Comparison of ENCODE assay signal across 22 cellular contexts in the genomic region with DNA sequence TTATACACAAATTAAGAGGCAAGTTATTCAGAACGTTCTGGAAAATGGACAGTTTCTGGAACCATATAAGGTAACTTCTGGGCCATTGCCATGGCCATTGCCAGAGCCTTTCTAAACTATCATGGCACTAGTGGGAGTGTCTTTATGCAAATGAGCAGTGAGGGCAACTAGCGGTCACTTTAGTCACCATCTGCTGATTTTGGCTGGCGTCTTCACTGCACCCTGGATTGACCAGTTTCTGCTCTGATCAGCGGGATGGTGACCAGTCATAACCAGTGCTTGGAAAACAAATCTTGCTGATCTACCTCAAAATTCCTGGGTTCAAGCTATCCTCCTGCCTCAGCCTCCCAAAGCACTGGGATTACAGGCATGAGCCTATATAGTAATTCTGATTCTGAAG. TPM values are rescaled to one million over a fixed set of nuclear protein-coding genes. Genes with fewer than 3 reads are reported as not detected.
DNase-seq lines count a peak whose midpoint lies in the region; ATAC-seq and TF ChIP-seq lines count a peak whose summit lies in the region.
"Had no signal": no experiment of that assay in that cellular context is flagged by ENCODE, and none has a peak within 500 bp of the region (broad histone marks: within the 10 kb centered on the region; RNA-seq: fewer than 3 reads in every experiment).

No MANE protein-coding gene starts in this region.

- POLR2A ChIA-PET in SK-N-SH (lab: Yijun Ruan, JAX): no interaction called here

- H3K27ac ChIP-seq in SK-N-SH (ENCODE audit: low read depth in 2 of 2, low read length in 1 of 2) (no peak overlapping the region), fibroblast of lung (ENCODE audit: insufficient read depth, low read length) (no peak overlapping the region)
- H3K27ac ChIP-seq: left ventricle myocardium inferior, transverse colon had no signal

- no peaks in the 10 kb centered on the region for H3K4me1 Mint-ChIP-seq in activated naive CD4-positive, alpha-beta T cell treated with anti-CD3 and anti-CD28 coated beads for 36 hours (ENCODE audit: low read depth)
- H3K4me1 Mint-ChIP-seq: activated naive CD8-positive, alpha-beta T cell treated with anti-CD3 and anti-CD28 coated beads, Interleukin-2, amount 50 U/mL, for 24 hours; H9 had no signal

- H3K4me1 ChIP-seq in SK-N-SH (ENCODE audit: control insufficient read depth in 1 of 2, insufficient read depth in 2 of 2, low read depth in 1 of 2, low read length in 1 of 2) (no peaks in the 10 kb centered on the region; a peak in 1 of 4 replicates), fibroblast of lung (ENCODE audit: control insufficient read depth, extremely low read depth, insufficient read depth, low read length) (no peaks in the 10 kb centered on the region)
- H3K4me1 ChIP-seq: left ventricle myocardium inferior, transverse colon had no signal

- TF ChIP-seq RAD21 in SK-N-SH (IDR thresholded peaks at IDR 0.05; ENCODE audit: low read length): no peak

- no peak overlapping the region for H3K4me2 ChIP-seq in SK-N-SH
- H3K4me2 ChIP-seq in fibroblast of lung (ENCODE audit: extremely low read depth, insufficient read depth, low read length): no peak overlapping the region

- CTCF ChIA-PET in SK-N-SH (lab: Yijun Ruan, JAX): no interaction called here
- CTCF ChIA-PET in activated naive CD4-positive, alpha-beta T cell treated with anti-CD3 and anti-CD28 coated beads for 36 hours (lab: Charles Lee): interaction anchor here (1.1 kb wide), 1 partner anchor 50 kb away, joined by 3 read pairs; no protein-coding TSS in a partner anchor

- intact Hi-C loops in activated naive CD4-positive, alpha-beta T cell treated with anti-CD3 and anti-CD28 coated beads for 36 hours (cut with micrococcal nuclease): no loop called here

- H3K79me2 ChIP-seq in SK-N-SH (ENCODE audit: insufficient read depth): no peaks in the 10 kb centered on the region
- no peaks in the 10 kb centered on the region for H3K79me2 ChIP-seq in fibroblast of lung (ENCODE audit: control insufficient read depth, insufficient read depth, low read length)

- H3K27me3 Mint-ChIP-seq in activated naive CD4-positive, alpha-beta T cell treated with anti-CD3 and anti-CD28 coated beads for 36 hours (ENCODE audit: low read depth): no peaks in the 10 kb centered on the region
- H3K27me3 Mint-ChIP-seq: activated CD4-positive, alpha-beta memory T cell treated with anti-CD3 and anti-CD28 coated beads for 36 hours; activated naive CD8-positive, alpha-beta T cell treated with anti-CD3 and anti-CD28 coated beads, Interleukin-2, amount 50 U/mL, for 24 hours; CD4-positive, alpha-beta T cell had no signal

- H3F3A ChIP-seq in SK-N-SH (replicated peaks; ENCODE audit: insufficient read depth): no peaks in the 10 kb centered on the region

- no peak for TF ChIP-seq EP300 in SK-N-SH (IDR thresholded peaks at IDR 0.05; ENCODE audit: borderline replicate concordance in 1 of 2, low read depth in 1 of 2, low read length in 1 of 2)

- H3K9ac ChIP-seq in SK-N-SH (no peak overlapping the region), fibroblast of lung (ENCODE audit: insufficient read depth, low read length) (no peak overlapping the region)

- DNase-seq in SK-N-SH (no peak), RPMI7951 (ENCODE audit: low read depth) (peak; percentile 81), fibroblast of lung (ENCODE audit: low read depth in 2 of 2) (peak; percentile 61 to 73), hepatic stellate cell (ENCODE audit: low spot score) (no peak), NCI-H2029 treated with DMSO at 0.1 percent for 48 hours (lab: John Stamatoyannopoulos, UW) (no peak)
- DNase-seq in activated naive CD4-positive, alpha-beta T cell treated with anti-CD3 and anti-CD28 coated beads for 36 hours: no peak
- DNase-seq: 8988T; activated CD4-positive, alpha-beta memory T cell treated with anti-CD3 and anti-CD28 coated beads for 36 hours; activated naive CD8-positive, alpha-beta T cell treated with anti-CD3 and anti-CD28 coated beads, Interleukin-2, amount 50 U/mL, for 24 hours; activated T-cell treated with anti-CD3 and anti-CD28 coated beads, Interleukin-2, amount 50 U/mL, for 4 hours; CD4-positive, alpha-beta T cell; cerebellar nuclear complex; H9; left ventricle myocardium inferior; NCI-H1048; stimulated activated CD4-positive, alpha-beta T cell treated with anti-CD3 and anti-CD28 coated beads, Interleukin-4, amount 100 ng/mL, for 1 hour; stimulated activated CD8-positive, alpha-beta memory T cell treated with anti-CD3 and anti-CD28 coated beads, Interleukin-4, amount 100 ng/mL, for 48 hours; SW 1271; transverse colon had no signal

- no peak overlapping the region for H3K27ac Mint-ChIP-seq in activated naive CD4-positive, alpha-beta T cell treated with anti-CD3 and anti-CD28 coated beads for 36 hours
- H3K27ac Mint-ChIP-seq: activated CD4-positive, alpha-beta memory T cell treated with anti-CD3 and anti-CD28 coated beads for 36 hours; activated naive CD8-positive, alpha-beta T cell treated with anti-CD3 and anti-CD28 coated beads, Interleukin-2, amount 50 U/mL, for 24 hours; CD4-positive, alpha-beta T cell had no signal

- H3K36me3 ChIP-seq in SK-N-SH (replicated peaks in 1 of 2; ENCODE audit: control insufficient read depth in 1 of 2, insufficient read depth in 2 of 2, low read length in 1 of 2) (no peaks in the 10 kb centered on the region), fibroblast of lung (ENCODE audit: control insufficient read depth, insufficient read depth, low read length) (no peaks in the 10 kb centered on the region)
- H3K36me3 ChIP-seq: left ventricle myocardium inferior, transverse colon had no signal

- H4K20me1 ChIP-seq in SK-N-SH (ENCODE audit: insufficient read depth) (no peaks in the 10 kb centered on the region), fibroblast of lung (ENCODE audit: control insufficient read depth, extremely low read depth, insufficient read depth, low read length) (no peaks in the 10 kb centered on the region)

- TF ChIP-seq CTCF in SK-N-SH (IDR thresholded peaks at IDR 0.05) (no peak), fibroblast of lung (conservative IDR thresholded peaks at IDR 0.05 in 1 of 2, IDR thresholded peaks at IDR 0.05 in 1 of 2; ENCODE audit: low read depth in 1 of 2, low read length in 2 of 2) (no peak)

- 49% methylated on average over 4 of the region's 4 CpGs for WGBS in SK-N-SH (ENCODE audit: low lambda C conversion rate)

- H3K4me3 ChIP-seq in SK-N-SH (ENCODE audit: low read depth in 2 of 2, low read length in 1 of 2) (no peak overlapping the region), fibroblast of lung (replicated peaks in 1 of 4; ENCODE audit: control extremely low read depth in 1 of 4, insufficient read depth in 1 of 4, low read depth in 3 of 4, low read length in 4 of 4) (no peak overlapping the region)
- H3K4me3 ChIP-seq: left ventricle myocardium inferior, transverse colon had no signal

- no peaks in the 10 kb centered on the region for H3K36me3 Mint-ChIP-seq in activated naive CD4-positive, alpha-beta T cell treated with anti-CD3 and anti-CD28 coated beads for 36 hours (ENCODE audit: low read depth)
- H3K36me3 Mint-ChIP-seq: activated CD4-positive, alpha-beta memory T cell treated with anti-CD3 and anti-CD28 coated beads for 36 hours had no signal

- no peak overlapping the region for H2AFZ ChIP-seq in SK-N-SH (ENCODE audit: low read depth)
- H2AFZ ChIP-seq in fibroblast of lung (ENCODE audit: low read length): no peak overlapping the region

- ATAC-seq in SK-N-SH treated with all-trans-retinoic acid at 6 μM for 48 hours (peak; percentile 47; the same call in 1 of the 3 replicates), GM19395 (IDR thresholded peaks at IDR 0.05; ENCODE audit: unreplicated experiment) (no peak)
- ATAC-seq: activated naive CD8-positive, alpha-beta T cell treated with anti-CD3 and anti-CD28 coated beads, Interleukin-2, amount 50 U/mL, for 24 hours; activated T-cell treated with anti-CD3 and anti-CD28 coated beads, Interleukin-2, amount 50 U/mL, for 4 hours; Panc1 had no signal

- H3K9me3 Mint-ChIP-seq in activated naive CD4-positive, alpha-beta T cell treated with anti-CD3 and anti-CD28 coated beads for 36 hours: no peaks in the 10 kb centered on the region
- H3K9me3 Mint-ChIP-seq: activated CD4-positive, alpha-beta memory T cell treated with anti-CD3 and anti-CD28 coated beads for 36 hours; CD4-positive, alpha-beta T cell had no signal

- no peaks in the 10 kb centered on the region for H3K9me2 ChIP-seq in SK-N-SH

- H3K27me3 ChIP-seq in SK-N-SH (ENCODE audit: insufficient read depth) (no peaks in the 10 kb centered on the region), fibroblast of lung (ENCODE audit: control insufficient read depth, insufficient read depth, low read length) (no peaks in the 10 kb centered on the region)
- H3K27me3 ChIP-seq: transverse colon had no signal

- H3K9me3 ChIP-seq in SK-N-SH (no peaks in the 10 kb centered on the region), fibroblast of lung (ENCODE audit: control insufficient read depth, insufficient read depth, low read depth, low read length) (no peaks in the 10 kb centered on the region)
- H3K9me3 ChIP-seq: left ventricle myocardium inferior, transverse colon had no signal

- H3K4me3 Mint-ChIP-seq in activated naive CD4-positive, alpha-beta T cell treated with anti-CD3 and anti-CD28 coated beads for 36 hours: no peak overlapping the region
- H3K4me3 Mint-ChIP-seq: activated CD4-positive, alpha-beta memory T cell treated with anti-CD3 and anti-CD28 coated beads for 36 hours; activated naive CD8-positive, alpha-beta T cell treated with anti-CD3 and anti-CD28 coated beads, Interleukin-2, amount 50 U/mL, for 24 hours; activated T-cell treated with anti-CD3 and anti-CD28 coated beads, Interleukin-2, amount 50 U/mL, for 4 hours; CD4-positive, alpha-beta T cell; H9 had no signal

RNA-seq across cellular contexts. Expression of a gene that starts 7.3 kb away (rescaled TPM):
- 11.2 TPM in 2 replicates for polyA plus RNA-seq in SK-N-SH (2012; rRNA removed)
- 6.0 and 8.9 TPM in 2 replicates for polyA plus RNA-seq in SK-N-SH (2012; cell fraction: cytosol; rRNA removed)
- 7.8 and 9.2 TPM in 2 replicates for polyA plus RNA-seq in SK-N-SH (2012; cell fraction: nucleus; rRNA removed)
- 45.1 and 48.4 TPM in 2 replicates for total RNA-seq in RPMI7951 (2014; rRNA removed; shearing (Covaris generic))
- total RNA-seq in fibroblast of lung: 28.8 and 46.6 TPM in 2 replicates
- polyA plus RNA-seq in fibroblast of lung: 17.2 and 18.2 TPM in 2 replicates
- 25.6 and 29.4 TPM in 2 replicates for polyA plus RNA-seq in fibroblast of lung (2012)
- 36.6 and 41.3 TPM in 2 replicates for polyA minus RNA-seq in fibroblast of lung (ENCODE audit: low replicate concordance)
- 1 to 10 TPM; 2.6 to 2.9 TPM for total RNA-seq in activated naive CD4-positive, alpha-beta T cell treated with anti-CD3 and anti-CD28 coated beads for 36 hours

RNA-seq across cellular contexts. Expression of a gene that starts 39.0 kb away (rescaled TPM):
- polyA plus RNA-seq in SK-N-SH (2012; rRNA removed) (11.0 and 11.7 TPM in 2 replicates), fibroblast of lung (4.8 and 5.6 TPM in 2 replicates)
- polyA plus RNA-seq in SK-N-SH (2012; cell fraction: cytosol; rRNA removed): 6.2 and 9.3 TPM in 2 replicates
- polyA plus RNA-seq in SK-N-SH (2012; cell fraction: nucleus; rRNA removed): 34.3 and 42.2 TPM in 2 replicates
- 7.7 and 8.7 TPM in 2 replicates for total RNA-seq in RPMI7951 (2014; rRNA removed; shearing (Covaris generic))
- total RNA-seq in fibroblast of lung: 5.1 and 7.3 TPM in 2 replicates
- polyA plus RNA-seq in fibroblast of lung (2012): 3.5 and 4.3 TPM in 2 replicates
- polyA minus RNA-seq in fibroblast of lung (ENCODE audit: low replicate concordance): 13.9 and 16.6 TPM in 2 replicates
- total RNA-seq in activated naive CD4-positive, alpha-beta T cell treated with anti-CD3 and anti-CD28 coated beads for 36 hours: 10 to 100 TPM; 11.1 to 11.4 TPM

RNA-seq across cellular contexts. Expression of a gene that starts 49.5 kb away (rescaled TPM):
- 30.5 and 33.2 TPM in 2 replicates for polyA plus RNA-seq in SK-N-SH (2012; rRNA removed)
- polyA plus RNA-seq in SK-N-SH (2012; cell fraction: cytosol; rRNA removed): 18.8 and 23.6 TPM in 2 replicates
- 52.5 and 75.1 TPM in 2 replicates for polyA plus RNA-seq in SK-N-SH (2012; cell fraction: nucleus; rRNA removed)
- 26.7 and 29.0 TPM in 2 replicates for total RNA-seq in RPMI7951 (2014; rRNA removed; shearing (Covaris generic))
- total RNA-seq in fibroblast of lung: 17.5 and 23.8 TPM in 2 replicates
- polyA plus RNA-seq in fibroblast of lung: 22.4 and 29.1 TPM in 2 replicates
- polyA plus RNA-seq in fibroblast of lung (2012): 18.1 and 27.3 TPM in 2 replicates
- 12.8 and 26.6 TPM in 2 replicates for polyA minus RNA-seq in fibroblast of lung (ENCODE audit: low replicate concordance)
- 10 to 100 TPM; 42.4 to 43.0 TPM for total RNA-seq in activated naive CD4-positive, alpha-beta T cell treated with anti-CD3 and anti-CD28 coated beads for 36 hours

Comparison
In these comparisons a context has a peak if more than half of its experiments do, and no peak if none do; other contexts are left out.
1. DNase-seq: peak in RPMI7951 (single experiment) and fibroblast of lung (2 of 2); none in SK-N-SH (single experiment), hepatic stellate cell (single experiment), activated naive CD4-positive, alpha-beta T cell treated with anti-CD3 and anti-CD28 coated beads for 36 hours (single experiment) and NCI-H2029 treated with DMSO at 0.1 percent for 48 hours (single experiment).